22 cellular contexts compared by ENCODE assay signal in genomic region chr1:89169166-89169565, GRCh38. TPM values are rescaled to one million over a fixed set of nuclear protein-coding genes. Genes with fewer than 3 reads are reported as not detected.
DNase-seq lines count a peak whose midpoint lies in the region; ATAC-seq, FAIRE-seq and TF ChIP-seq lines count a peak whose summit lies in the region.
"Had no signal": no experiment of that assay in that cellular context is flagged by ENCODE, and none has a peak within 500 bp of the region (broad histone marks: within the 10 kb centered on the region; RNA-seq: fewer than 3 reads in every experiment).

No MANE protein-coding gene starts in this region.

- H3K27me3 ChIP-seq in body of pancreas = no peaks in the 10 kb centered on the region
- H3K27me3 ChIP-seq: BLaER1 had no signal

- H3K27ac ChIP-seq in body of pancreas = no peak overlapping the region
- H3K27ac ChIP-seq: BLaER1 had no signal

- H3K36me3 ChIP-seq in body of pancreas (replicated peaks in 1 of 2; ENCODE audit: insufficient read depth in 1 of 2, low read depth in 2 of 2) = no peaks in the 10 kb centered on the region
- H3K36me3 ChIP-seq: BLaER1 had no signal

- no peak overlapping the region for H3K4me3 ChIP-seq in LNCaP clone FGC (ENCODE audit: low read depth, low read length)
- no peak overlapping the region for H3K4me3 ChIP-seq in body of pancreas
- H3K4me3 ChIP-seq: BLaER1 had no signal

- no peaks in the 10 kb centered on the region for H3K4me1 ChIP-seq in body of pancreas
- H3K4me1 ChIP-seq: BLaER1 had no signal

- 10 to 11% methylated on average over 2 of the region's 2 CpGs for WGBS in body of pancreas, 2 donors

- H3K36me3 Mint-ChIP-seq in nephron (ENCODE audit: low read depth) (no peaks in the 10 kb centered on the region), glutamatergic neuron (ENCODE audit: unreplicated experiment) (no peaks in the 10 kb centered on the region)
- H3K36me3 Mint-ChIP-seq: CD14-positive monocyte; CD8-positive, alpha-beta T cell; IgD-negative memory B cell had no signal

- TF ChIP-seq POLR2A in body of pancreas (IDR thresholded peaks at IDR 0.05) = no peak

- H3K4me1 Mint-ChIP-seq in nephron (peaks cover 21% of the 10 kb centered on the region), glutamatergic neuron (ENCODE audit: low read depth, unreplicated experiment) (no peaks in the 10 kb centered on the region)

- H3K9me3 ChIP-seq in body of pancreas = no peaks in the 10 kb centered on the region
- H3K9me3 ChIP-seq: BLaER1 had no signal

- no peak for ATAC-seq in body of pancreas
- ATAC-seq: CD8-positive, alpha-beta T cell; HCT116; HepG2 had no signal

- no peak overlapping the region for H3K4me3 Mint-ChIP-seq in nephron
- no peak overlapping the region for H3K4me3 Mint-ChIP-seq in glutamatergic neuron (ENCODE audit: unreplicated experiment)
- H3K4me3 Mint-ChIP-seq: CD14-positive monocyte; CD8-positive, alpha-beta T cell; IgD-negative memory B cell had no signal

- no peaks in the 10 kb centered on the region for H3K27me3 Mint-ChIP-seq in nephron (ENCODE audit: low read depth)
- H3K27me3 Mint-ChIP-seq in glutamatergic neuron (ENCODE audit: unreplicated experiment) = no peaks in the 10 kb centered on the region

- H3K9me3 Mint-ChIP-seq in nephron = no peaks in the 10 kb centered on the region
- H3K9me3 Mint-ChIP-seq in glutamatergic neuron (ENCODE audit: unreplicated experiment) = no peaks in the 10 kb centered on the region
- H3K9me3 Mint-ChIP-seq: CD8-positive, alpha-beta T cell had no signal

- no peak for TF ChIP-seq CTCF in LNCaP clone FGC (IDR thresholded peaks at IDR 0.05; ENCODE audit: control insufficient read depth, extremely low read depth, insufficient read depth)
- no peak for TF ChIP-seq CTCF in nephron (IDR thresholded peaks at IDR 0.05; ENCODE audit: unreplicated experiment in 3 of 3)
- no peak for TF ChIP-seq CTCF in body of pancreas (IDR thresholded peaks at IDR 0.05)
- no peak for TF ChIP-seq CTCF in glutamatergic neuron (IDR thresholded peaks at IDR 0.05; ENCODE audit: partially characterized antibody, unreplicated experiment)

- intact Hi-C loops in body of pancreas (cut with DNase I) = no loop called here

- FAIRE-seq in endometrium (lab: Jason Lieb, UNC) = peak; percentile 50
- FAIRE-seq: HepG2 had no signal

- H3K27ac Mint-ChIP-seq in nephron (peak overlapping the region; percentile 15 to 82 (median 60)), glutamatergic neuron (ENCODE audit: unreplicated experiment) (no peak overlapping the region)
- H3K27ac Mint-ChIP-seq: CD14-positive monocyte; CD8-positive, alpha-beta T cell; IgD-negative memory B cell had no signal

- peak; percentile 40 for DNase-seq in LNCaP clone FGC (ENCODE audit: low read depth)
- no peak for DNase-seq in body of pancreas
- no peak for DNase-seq in glutamatergic neuron
- no peak for DNase-seq in DMS153 (lab: John Stamatoyannopoulos, UW)
- DNase-seq in NCI-H2081 (lab: John Stamatoyannopoulos, UW) = no peak
- DNase-seq: CD8-positive, alpha-beta T cell; COR-L47; DMS 273 treated with DMSO at 0.1 percent for 48 hours; DMS79; GF-D8; GOT3; H7; KBM-7 had no signal

RNA-seq across cellular contexts. Expression of gene GBP7, which starts 6.6 kb away (rescaled TPM):
- not detected for total RNA-seq in body of pancreas
- total RNA-seq in glutamatergic neuron (ENCODE audit: unreplicated experiment) = not detected
- total RNA-seq: A673, Daoy, H7, HepG2 had no signal

RNA-seq across cellular contexts. Expression of gene GBP4, which starts 29.6 kb away (rescaled TPM):
- total RNA-seq in body of pancreas (1 to 10 TPM in 1 of 2 donors, under 1 TPM in 1; 0.66 to 2.6 TPM), glutamatergic neuron (ENCODE audit: unreplicated experiment) (not detected)
- total RNA-seq: HepG2 had no signal

RNA-seq across cellular contexts. Expression of gene GBP2, which starts 43.3 kb away (rescaled TPM):
- total RNA-seq in body of pancreas (10 to 100 TPM; 10.1 to 11.2 TPM), glutamatergic neuron (ENCODE audit: unreplicated experiment) (not detected)

Comparison
In these comparisons a context has a peak if more than half of its experiments do, and no peak if none do; other contexts are left out.
1. RNA of gene GBP2, which starts 43.3 kb away (total RNA-seq): 10.1 to 11.2 TPM in body of pancreas; not detected in glutamatergic neuron (single experiment); every median in the first group is over 10 times any median in the second.